9 cellular contexts compared by ENCODE assay signal in genomic region chr2:227766361-227766883, GRCh38. TPM values are rescaled to one million over a fixed set of nuclear protein-coding genes. Genes with fewer than 3 reads are reported as not detected.
DNase-seq lines count a peak whose midpoint lies in the region; ATAC-seq lines count a peak whose summit lies in the region.
"Had no signal": no experiment of that assay in that cellular context is flagged by ENCODE, and none has a peak within 500 bp of the region (broad histone marks: within the 10 kb centered on the region; RNA-seq: fewer than 3 reads in every experiment).

No MANE protein-coding gene starts in this region.

- DNase-seq in Ammon's horn (ENCODE audit: low spot score) (peak; percentile 89), NCI-H446 (lab: John Stamatoyannopoulos, UW) (peak; percentile 3 to 49), dermis blood vessel endothelial cell (peak; percentile 92), medulla oblongata (ENCODE audit: extremely low spot score) (peak; percentile 90)
- DNase-seq in activated CD4-positive, alpha-beta T cell treated with anti-CD3 and anti-CD28 coated beads, Interleukin-2, amount 10 ng/mL, durations not matched to agents 24 days and 14 days: peak; percentile 85
- peak; percentile 13 for DNase-seq in stimulated activated CD8-positive, alpha-beta memory T cell treated with anti-CD3 and anti-CD28 coated beads, Interleukin-15, amount 100 ng/mL, for 24 hours (ENCODE audit: low read depth)

- H3K27ac Mint-ChIP-seq in activated CD4-positive, alpha-beta T cell treated with anti-CD3 and anti-CD28 coated beads, Interleukin-2, amount 10 ng/mL, durations not matched to agents 24 days and 14 days: no peak overlapping the region

- no peaks in the 10 kb centered on the region for H3K4me1 Mint-ChIP-seq in activated CD4-positive, alpha-beta T cell treated with anti-CD3 and anti-CD28 coated beads, Interleukin-2, amount 10 ng/mL, durations not matched to agents 24 days and 14 days

- intact Hi-C loops in activated CD4-positive, alpha-beta T cell treated with anti-CD3 and anti-CD28 coated beads, Interleukin-2, amount 10 ng/mL, durations not matched to agents 24 days and 14 days (cut with micrococcal nuclease): loop anchor here (1.0 to 10.0 kb wide), 5 partner anchors 108 to 636 kb away; partner anchors contain the start of gene AGFG1

- H3K36me3 Mint-ChIP-seq in activated CD4-positive, alpha-beta T cell treated with anti-CD3 and anti-CD28 coated beads, Interleukin-2, amount 10 ng/mL, durations not matched to agents 24 days and 14 days (ENCODE audit: low read depth): no peaks in the 10 kb centered on the region

- no peaks in the 10 kb centered on the region for H3K27me3 Mint-ChIP-seq in activated CD4-positive, alpha-beta T cell treated with anti-CD3 and anti-CD28 coated beads, Interleukin-2, amount 10 ng/mL, durations not matched to agents 24 days and 14 days

- no peaks in the 10 kb centered on the region for H3K9me3 Mint-ChIP-seq in activated CD4-positive, alpha-beta T cell treated with anti-CD3 and anti-CD28 coated beads, Interleukin-2, amount 10 ng/mL, durations not matched to agents 24 days and 14 days

- H3K4me3 Mint-ChIP-seq in activated CD4-positive, alpha-beta T cell treated with anti-CD3 and anti-CD28 coated beads, Interleukin-2, amount 10 ng/mL, durations not matched to agents 24 days and 14 days: no peak overlapping the region

- ATAC-seq in GM18867 (IDR thresholded peaks at IDR 0.05; ENCODE audit: unreplicated experiment) (peak; percentile 99), HG03064 (IDR thresholded peaks at IDR 0.05; ENCODE audit: low read depth, unreplicated experiment) (peak; percentile 98)

RNA-seq across cellular contexts. Expression of gene SCYGR8, which starts 20.7 kb away (rescaled TPM):
- not detected in 2 replicates for total RNA-seq in activated CD4-positive, alpha-beta T cell treated with anti-CD3 and anti-CD28 coated beads, Interleukin-2, amount 10 ng/mL, durations not matched to agents 24 days and 14 days
- not detected in 2 replicates for total RNA-seq in dermis blood vessel endothelial cell
- total RNA-seq: T-helper 1 cell treated with Interleukin-12 subunit alpha and Interleukin-12 subunit beta and Interleukin-4 antibody, amounts not matched to agents 30 ng/mL and 1 ng/mL, for 36 hours had no signal

RNA-seq across cellular contexts. Expression of gene SCYGR7, which starts 38.3 kb away (rescaled TPM):
- total RNA-seq in activated CD4-positive, alpha-beta T cell treated with anti-CD3 and anti-CD28 coated beads, Interleukin-2, amount 10 ng/mL, durations not matched to agents 24 days and 14 days: not detected in 2 replicates
- total RNA-seq in dermis blood vessel endothelial cell: not detected in 2 replicates
- total RNA-seq: T-helper 1 cell treated with Interleukin-12 subunit alpha and Interleukin-12 subunit beta and Interleukin-4 antibody, amounts not matched to agents 30 ng/mL and 1 ng/mL, for 36 hours had no signal

RNA-seq across cellular contexts. Expression of gene SCYGR6, which starts 41.9 kb away (rescaled TPM):
- total RNA-seq in activated CD4-positive, alpha-beta T cell treated with anti-CD3 and anti-CD28 coated beads, Interleukin-2, amount 10 ng/mL, durations not matched to agents 24 days and 14 days: not detected in 2 replicates
- total RNA-seq in dermis blood vessel endothelial cell: not detected in 2 replicates
- total RNA-seq: T-helper 1 cell treated with Interleukin-12 subunit alpha and Interleukin-12 subunit beta and Interleukin-4 antibody, amounts not matched to agents 30 ng/mL and 1 ng/mL, for 36 hours had no signal

RNA-seq across cellular contexts. Expression of gene CCL20, which starts 47.2 kb away (rescaled TPM):
- total RNA-seq in activated CD4-positive, alpha-beta T cell treated with anti-CD3 and anti-CD28 coated beads, Interleukin-2, amount 10 ng/mL, durations not matched to agents 24 days and 14 days: 3.2 and 4.4 TPM in 2 replicates
- total RNA-seq in dermis blood vessel endothelial cell: 0.65 and 1.0 TPM in 2 replicates

RNA-seq across cellular contexts. Expression of gene SLC19A3, which starts 48.6 kb away (rescaled TPM):
- total RNA-seq in activated CD4-positive, alpha-beta T cell treated with anti-CD3 and anti-CD28 coated beads, Interleukin-2, amount 10 ng/mL, durations not matched to agents 24 days and 14 days: not detected in 2 replicates
- 0.14 TPM in 1 of 2 replicates, not detected in the other for total RNA-seq in dermis blood vessel endothelial cell
- total RNA-seq: T-helper 1 cell treated with Interleukin-12 subunit alpha and Interleukin-12 subunit beta and Interleukin-4 antibody, amounts not matched to agents 30 ng/mL and 1 ng/mL, for 36 hours had no signal

Comparison
In these comparisons a context has a peak if more than half of its experiments do, and no peak if none do; other contexts are left out.
1. Peak in every context shown above with its lines: DNase-seq and ATAC-seq.
2. DNase-seq: peak in every context shown above with its lines; median percentile 92 in dermis blood vessel endothelial cell; 90 in medulla oblongata; 89 in Ammon's horn; 85 in activated CD4-positive, alpha-beta T cell treated with anti-CD3 and anti-CD28 coated beads, Interleukin-2, amount 10 ng/mL, durations not matched to agents 24 days and 14 days; 26 in NCI-H446; 13 in stimulated activated CD8-positive, alpha-beta memory T cell treated with anti-CD3 and anti-CD28 coated beads, Interleukin-15, amount 100 ng/mL, for 24 hours.